ENCODE assay signal across 1 cellular context in genomic region chr11:16788141-16789060, GRCh38.
A peak's percentile ranks its signal among the peaks of the same experiment; 100 is the strongest.
TF ChIP-seq lines count a peak whose summit lies in the region.

No MANE protein-coding gene starts in this region.

TF ChIP-seq in GM12878, 131 proteins besides CTCF, POLR2A, EP300 and RAD21 (continued from another document):
- 0 out of 2 replicates have a peak, but pooled peaks have one; percentile 38 for TF ChIP-seq YY1 (IDR thresholded peaks at IDR 0.05; ENCODE audit: low read depth, low read length)
- TF ChIP-seq, protein P1, sequence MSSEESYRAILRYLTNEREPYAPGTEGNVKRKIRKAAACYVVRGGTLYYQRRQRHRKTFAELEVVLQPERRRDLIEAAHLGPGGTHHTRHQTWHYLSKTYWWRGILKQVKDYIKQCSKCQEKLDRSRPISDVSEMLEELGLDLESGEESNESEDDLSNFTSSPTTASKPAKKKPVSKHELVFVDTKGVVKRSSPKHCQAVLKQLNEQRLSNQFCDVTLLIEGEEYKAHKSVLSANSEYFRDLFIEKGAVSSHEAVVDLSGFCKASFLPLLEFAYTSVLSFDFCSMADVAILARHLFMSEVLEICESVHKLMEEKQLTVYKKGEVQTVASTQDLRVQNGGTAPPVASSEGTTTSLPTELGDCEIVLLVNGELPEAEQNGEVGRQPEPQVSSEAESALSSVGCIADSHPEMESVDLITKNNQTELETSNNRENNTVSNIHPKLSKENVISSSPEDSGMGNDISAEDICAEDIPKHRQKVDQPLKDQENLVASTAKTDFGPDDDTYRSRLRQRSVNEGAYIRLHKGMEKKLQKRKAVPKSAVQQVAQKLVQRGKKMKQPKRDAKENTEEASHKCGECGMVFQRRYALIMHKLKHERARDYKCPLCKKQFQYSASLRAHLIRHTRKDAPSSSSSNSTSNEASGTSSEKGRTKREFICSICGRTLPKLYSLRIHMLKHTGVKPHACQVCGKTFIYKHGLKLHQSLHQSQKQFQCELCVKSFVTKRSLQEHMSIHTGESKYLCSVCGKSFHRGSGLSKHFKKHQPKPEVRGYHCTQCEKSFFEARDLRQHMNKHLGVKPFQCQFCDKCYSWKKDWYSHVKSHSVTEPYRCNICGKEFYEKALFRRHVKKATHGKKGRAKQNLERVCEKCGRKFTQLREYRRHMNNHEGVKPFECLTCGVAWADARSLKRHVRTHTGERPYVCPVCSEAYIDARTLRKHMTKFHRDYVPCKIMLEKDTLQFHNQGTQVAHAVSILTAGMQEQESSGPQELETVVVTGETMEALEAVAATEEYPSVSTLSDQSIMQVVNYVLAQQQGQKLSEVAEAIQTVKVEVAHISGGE (CRISPR knock-in tag; IDR thresholded peaks at IDR 0.05): no peak
- TF ChIP-seq ZZZ3 (IDR thresholded peaks at IDR 0.05; ENCODE audit: control insufficient read depth, insufficient read length, low read depth): no peak
- TF ChIP-seq DPF2 (IDR thresholded peaks at IDR 0.05): no peak
- TF ChIP-seq CEBPB (IDR thresholded peaks at IDR 0.05; ENCODE audit: borderline replicate concordance in 1 of 2, low read depth in 2 of 2, low read length in 2 of 2): no peak
- no peak for TF ChIP-seq HCFC1 (IDR thresholded peaks at IDR 0.05; ENCODE audit: low read length)
- TF ChIP-seq NR2C1 (IDR thresholded peaks at IDR 0.05): no peak
- no peak for TF ChIP-seq USF2 (IDR thresholded peaks at IDR 0.05; ENCODE audit: borderline replicate concordance, low read depth, low read length)
- no peak for TF ChIP-seq TAF1 (IDR thresholded peaks at IDR 0.05; ENCODE audit: borderline replicate concordance, low read depth, low read length)
- TF ChIP-seq MTA3 (IDR thresholded peaks at IDR 0.05; ENCODE audit: borderline replicate concordance, low read length): no peak
- peak; percentile 72 for TF ChIP-seq SMC3 (IDR thresholded peaks at IDR 0.05; ENCODE audit: borderline replicate concordance, low read length)
